Comparison of ENCODE assay signal across 8 cellular contexts in the genomic region with DNA sequence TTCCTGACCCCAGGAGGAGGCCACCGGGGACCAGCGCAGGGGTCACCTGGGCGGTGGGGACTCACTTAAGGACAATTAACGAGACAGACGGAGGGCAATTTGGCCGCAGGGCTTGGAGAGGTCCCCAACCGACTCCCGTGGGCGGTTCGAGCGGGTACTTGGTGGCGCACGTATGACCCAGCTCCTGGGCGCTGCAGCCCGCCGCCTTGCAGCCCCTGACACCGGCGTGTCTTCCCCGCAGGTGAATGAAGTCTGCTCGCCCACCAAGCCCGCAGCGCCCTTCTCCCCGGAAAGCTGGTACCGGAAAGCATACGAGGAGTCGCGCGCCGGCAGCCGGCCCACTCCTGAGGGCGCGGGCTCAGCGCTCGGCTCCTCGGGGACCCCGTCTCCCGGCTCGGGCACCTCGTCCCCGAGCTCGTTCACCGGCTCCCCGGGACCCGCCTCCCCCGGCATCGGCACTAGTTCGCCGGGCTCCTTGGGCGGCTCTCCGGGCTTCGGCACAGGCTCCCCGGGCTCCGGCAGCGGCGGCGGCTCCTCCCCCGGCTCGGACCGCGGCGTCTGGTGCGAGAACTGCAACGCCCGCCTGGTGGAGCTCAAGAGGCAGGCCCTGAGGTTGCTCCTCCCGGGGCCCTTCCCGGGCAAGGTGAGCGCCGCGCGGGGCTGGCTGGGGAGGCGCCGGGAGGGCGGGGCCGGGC. TPM values are rescaled to one million over a fixed set of nuclear protein-coding genes. Genes with fewer than 3 reads are reported as not detected.
DNase-seq lines count a peak whose midpoint lies in the region; ATAC-seq and TF ChIP-seq lines count a peak whose summit lies in the region.

No MANE protein-coding gene starts in this region.

- no peaks in the 10 kb centered on the region for H3F3A ChIP-seq in PC-3 (ENCODE audit: low read length, unreplicated experiment)

- H3K4me2 ChIP-seq in PC-3 (ENCODE audit: low read length), result peak overlapping the region; percentile 94

- H3K27ac ChIP-seq in PC-3 (ENCODE audit: low read length) (no peak overlapping the region), esophagus muscularis mucosa (replicated peaks in 1 of 4) (no peak overlapping the region)

- intact Hi-C loops in PC-3 (cut with micrococcal nuclease) (loop anchor here (10.0 kb wide), 1 partner anchor 729 kb away; no protein-coding TSS in a partner anchor), esophagus muscularis mucosa (cut with DNase I) (loop anchor here (10.0 kb wide), 3 partner anchors 959 to 1549 kb away; no protein-coding TSS in a partner anchor)

- H3K4me1 ChIP-seq in PC-3 (ENCODE audit: insufficient read depth, low read length) (peaks cover 30% of the 10 kb centered on the region), esophagus muscularis mucosa (peaks cover 38 to 43% (median 42%) of the 10 kb centered on the region in 4 donors)

- H3K79me2 ChIP-seq in PC-3 (ENCODE audit: low read length), result no peaks in the 10 kb centered on the region

- H3K4me1 Mint-ChIP-seq in activated T-cell treated with anti-CD3 and anti-CD28 coated beads, Interleukin-2, amount 50 U/mL, for 24 hours (ENCODE audit: low read depth), result peaks cover 27% of the 10 kb centered on the region

- H3K9me3 Mint-ChIP-seq in activated T-cell treated with anti-CD3 and anti-CD28 coated beads, Interleukin-2, amount 50 U/mL, for 24 hours, result peaks cover 10% of the 10 kb centered on the region

- no peak for TF ChIP-seq EP300 in esophagus muscularis mucosa (IDR thresholded peaks at IDR 0.05)

- peak; percentile 95 for DNase-seq in DMS 273 (lab: John Stamatoyannopoulos, UW; ENCODE audit: unreplicated experiment)
- peak; percentile 95 for DNase-seq in HuH-7.5 (ENCODE audit: low spot score)
- peak; percentile 89 for DNase-seq in PC-3
- DNase-seq in activated T-cell treated with anti-CD3 and anti-CD28 coated beads, Interleukin-2, amount 50 U/mL, for 24 hours, result peak; percentile 87
- DNase-seq in esophagus muscularis mucosa (ENCODE audit: extremely low spot score), result no peak
- DNase-seq in myocyte (ENCODE audit: low read depth), result peak; percentile 75
- DNase-seq in stimulated activated CD8-positive, alpha-beta memory T cell treated with anti-CD3 and anti-CD28 coated beads, Interleukin-7, amount 100 ng/mL, for 24 hours (ENCODE audit: low read depth), result peak; percentile 52

- under 1% methylated on average over 42 of the region's 74 CpGs for WGBS in esophagus muscularis mucosa

- H3K36me3 Mint-ChIP-seq in activated T-cell treated with anti-CD3 and anti-CD28 coated beads, Interleukin-2, amount 50 U/mL, for 24 hours (ENCODE audit: low read depth), result no peaks in the 10 kb centered on the region

- ATAC-seq in GM21528 (IDR thresholded peaks at IDR 0.05; ENCODE audit: low FRiP score, unreplicated experiment) (peak; percentile 96), PC-3 (peak; percentile 85)

- no peak overlapping the region for H3K9ac ChIP-seq in PC-3 (ENCODE audit: low read length)

- H4K20me1 ChIP-seq in PC-3 (ENCODE audit: low read length), result no peaks in the 10 kb centered on the region

- TF ChIP-seq POLR2A in esophagus muscularis mucosa (IDR thresholded peaks at IDR 0.05; ENCODE audit: low read depth), result no peak

- H3K27me3 ChIP-seq in PC-3 (ENCODE audit: low read length) (peaks cover 80% of the 10 kb centered on the region), esophagus muscularis mucosa (peaks cover 0 to 47% (median 12%) of the 10 kb centered on the region in 4 donors)

- H3K36me3 ChIP-seq in PC-3 (ENCODE audit: low read depth, low read length), result no peaks in the 10 kb centered on the region
- H3K36me3 ChIP-seq in esophagus muscularis mucosa, result no peaks in the 10 kb centered on the region

- H3K4me3 ChIP-seq in PC-3 (ENCODE audit: low read length), result peak overlapping the region; percentile 65
- peak overlapping the region; percentile 62 to 71 (median 66) for H3K4me3 ChIP-seq in esophagus muscularis mucosa

- H3K27me3 Mint-ChIP-seq in activated T-cell treated with anti-CD3 and anti-CD28 coated beads, Interleukin-2, amount 50 U/mL, for 24 hours, result peaks cover 73% of the 10 kb centered on the region

- no TSS peak for BruUV-seq in PC-3 (replicated peaks; lab: Mats Ljungman, UMichigan)

- H2AFZ ChIP-seq in PC-3 (ENCODE audit: low read length), result peak overlapping the region; percentile 91

- POLR2A ChIA-PET in PC-3 (lab: Charles Lee; ENCODE audit: unreplicated experiment), result interaction anchor here (0.7 kb wide), 1 partner anchor 560 kb away, joined by 4 read pairs; no protein-coding TSS in a partner anchor

- H3K4me3 Mint-ChIP-seq in activated T-cell treated with anti-CD3 and anti-CD28 coated beads, Interleukin-2, amount 50 U/mL, for 24 hours, result peak overlapping the region; percentile 72

- H3K27ac Mint-ChIP-seq in activated T-cell treated with anti-CD3 and anti-CD28 coated beads, Interleukin-2, amount 50 U/mL, for 24 hours, result no peak overlapping the region

- no peaks in the 10 kb centered on the region for H3K9me2 ChIP-seq in PC-3 (replicated peaks; ENCODE audit: low read length)

- H3K9me3 ChIP-seq in PC-3 (ENCODE audit: low read length) (no peaks in the 10 kb centered on the region), esophagus muscularis mucosa (no peaks in the 10 kb centered on the region)

- CTCF ChIA-PET in PC-3 (lab: Charles Lee), result interaction anchor here (0.6 to 1.1 kb wide), 3 partner anchors 733 to 1338 kb away, joined by 3 to 5 read pairs (median 4); no protein-coding TSS in a partner anchor

- TF ChIP-seq CTCF in PC-3 (conservative IDR thresholded peaks at IDR 0.05; ENCODE audit: low read depth, low read length), result peak; percentile 70
- peak; percentile 62 to 90 (median 70) for TF ChIP-seq CTCF in esophagus muscularis mucosa (IDR thresholded peaks at IDR 0.05)

RNA-seq across cellular contexts. Expression of gene KIF26B, which starts 1.4 kb away (rescaled TPM):
- 0.04 and 0.17 TPM in 2 replicates for total RNA-seq in PC-3 (2014; rRNA removed)
- total RNA-seq in esophagus muscularis mucosa, result 1 to 10 TPM in 2 of 4 donors, under 1 TPM in 2; 0.13 to 3.7 (median 1.3) TPM
- 0.83 and 1.6 TPM in 2 replicates for total RNA-seq in myocyte
- 0.34 TPM for polyA plus RNA-seq in myocyte (2012)
